Comparison of ENCODE assay signal across 8 cellular contexts in the genomic region with DNA sequence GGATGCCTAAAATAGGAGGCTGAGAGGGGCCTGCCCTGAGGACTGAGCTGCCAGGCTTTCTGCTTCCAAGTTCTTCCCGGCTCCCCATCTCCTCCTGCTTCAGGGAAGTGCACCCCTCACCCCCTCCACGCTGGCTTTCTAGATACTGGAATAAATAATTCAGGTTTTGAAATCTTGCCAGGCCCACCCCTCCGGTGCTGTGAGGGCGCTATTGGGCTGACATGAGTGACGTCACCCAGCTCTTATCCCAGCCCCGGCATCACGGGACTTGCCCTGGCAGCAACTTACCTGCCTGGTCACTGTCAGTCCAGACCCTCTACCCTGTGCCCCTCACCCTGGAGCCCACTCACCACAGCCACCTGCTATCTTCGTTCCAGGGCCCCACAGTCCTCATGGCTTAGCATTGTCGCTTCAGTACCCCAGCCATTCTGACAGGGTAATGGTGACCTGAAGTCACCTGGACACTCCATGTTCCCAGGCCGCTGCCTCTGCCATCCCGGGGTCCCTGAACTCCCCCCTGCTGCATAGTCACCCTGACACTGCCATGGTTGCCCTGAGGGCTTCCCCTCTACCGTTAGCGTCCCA. TPM values are rescaled to one million over a fixed set of nuclear protein-coding genes. Genes with fewer than 3 reads are reported as not detected.
DNase-seq lines count a peak whose midpoint lies in the region; ATAC-seq and TF ChIP-seq lines count a peak whose summit lies in the region.

No MANE protein-coding gene starts in this region.

- no peaks in the 10 kb centered on the region for H3K79me2 ChIP-seq in smooth muscle cell (ENCODE audit: low read depth)

- peaks cover 11% of the 10 kb centered on the region for H3K4me1 Mint-ChIP-seq in central memory CD8-positive, alpha-beta T cell

- H3K27ac Mint-ChIP-seq in central memory CD8-positive, alpha-beta T cell (ENCODE audit: low read depth): peak overlapping the region; percentile 76

- H2AFZ ChIP-seq in smooth muscle cell (ENCODE audit: low read depth): no peak overlapping the region

- H3K36me3 ChIP-seq in RWPE2 (ENCODE audit: low read depth) (no peaks in the 10 kb centered on the region), smooth muscle cell (ENCODE audit: low read depth) (no peaks in the 10 kb centered on the region)

- H3K4me3 Mint-ChIP-seq in central memory CD8-positive, alpha-beta T cell: peak overlapping the region; percentile 80

- H3K4me1 ChIP-seq in RWPE2 (ENCODE audit: insufficient read depth, poor library complexity, severe bottlenecking) (peaks cover 8% of the 10 kb centered on the region), smooth muscle cell (ENCODE audit: low read depth) (peaks cover 4% of the 10 kb centered on the region)

- H3K27me3 ChIP-seq in RWPE2 (ENCODE audit: insufficient read depth, poor library complexity, severe bottlenecking): no peaks in the 10 kb centered on the region
- H3K27me3 ChIP-seq in smooth muscle cell (ENCODE audit: low read depth): no peaks in the 10 kb centered on the region

- H3K4me3 ChIP-seq in RWPE2 (ENCODE audit: severe bottlenecking): peak overlapping the region; percentile 92
- H3K4me3 ChIP-seq in smooth muscle cell: peak overlapping the region; percentile 76

- H3K9ac ChIP-seq in smooth muscle cell (ENCODE audit: low read depth): peak overlapping the region; percentile 43

- 27% methylated on average over 11 of the region's 13 CpGs for WGBS in smooth muscle cell (ENCODE audit: low lambda C conversion rate)

- H3K9me3 ChIP-seq in RWPE2 (ENCODE audit: severe bottlenecking) (no peaks in the 10 kb centered on the region), smooth muscle cell (replicated peaks; ENCODE audit: low read depth) (no peaks in the 10 kb centered on the region)

- H3K36me3 Mint-ChIP-seq in central memory CD8-positive, alpha-beta T cell (ENCODE audit: insufficient read depth): peaks cover 14% of the 10 kb centered on the region

- peak overlapping the region; percentile 58 for H3K27ac ChIP-seq in RWPE2 (ENCODE audit: poor library complexity, severe bottlenecking)
- H3K27ac ChIP-seq in smooth muscle cell (ENCODE audit: low read depth): no peak overlapping the region

- H3F3A ChIP-seq in smooth muscle cell (ENCODE audit: low read depth): peaks cover 5% of the 10 kb centered on the region

- peak; percentile 38 for DNase-seq in NCI-H510A treated with DMSO at 0.1 percent for 48 hours (lab: John Stamatoyannopoulos, UW)
- no peak for DNase-seq in NCI-H510A (lab: John Stamatoyannopoulos, UW)
- DNase-seq in RWPE2 (ENCODE audit: low spot score): no peak
- no peak for DNase-seq in central memory CD8-positive, alpha-beta T cell (ENCODE audit: low spot score in 2 of 2)
- peak; percentile 68 for DNase-seq in iris pigment epithelial cell (ENCODE audit: low read depth)
- DNase-seq in smooth muscle cell (lab: John Stamatoyannopoulos, UW; ENCODE audit: unreplicated experiment): no peak
- no peak for DNase-seq in GM13977 (ENCODE audit: low spot score)

- peak overlapping the region; percentile 97 for H3K4me2 ChIP-seq in smooth muscle cell

- in situ Hi-C loops in GM13977 (cut with MboI; ENCODE audit: low pct_unique_long_range_greater_than_20kb, low sequenced_read_pairs, unreplicated experiment): loop anchor here (5.0 kb wide), 2 partner anchors 89 to 216 kb away; no protein-coding TSS in a partner anchor

- H3K27me3 Mint-ChIP-seq in central memory CD8-positive, alpha-beta T cell: peaks cover 9% of the 10 kb centered on the region

- no peak for ATAC-seq in RWPE2 (ENCODE audit: low read depth)
- no peak for ATAC-seq in central memory CD8-positive, alpha-beta T cell (replicated peaks; ENCODE audit: extremely low read depth, poor library complexity, severe bottlenecking)
- no peak for ATAC-seq in GM18868 (IDR thresholded peaks at IDR 0.05; ENCODE audit: unreplicated experiment)

- TF ChIP-seq CTCF in RWPE2 (IDR thresholded peaks at IDR 0.05; ENCODE audit: poor library complexity, severe bottlenecking): no peak
- no peak for TF ChIP-seq CTCF in smooth muscle cell (IDR thresholded peaks at IDR 0.05; ENCODE audit: borderline replicate concordance, insufficient read depth, poor library complexity, severe bottlenecking)
- TF ChIP-seq CTCF in GM13977 (IDR thresholded peaks at IDR 0.05; ENCODE audit: extremely low read depth, insufficient read depth, missing control alignments): no peak

- no peaks in the 10 kb centered on the region for H4K20me1 ChIP-seq in smooth muscle cell (ENCODE audit: low read depth)

- no peaks in the 10 kb centered on the region for H3K9me3 Mint-ChIP-seq in central memory CD8-positive, alpha-beta T cell

RNA-seq across cellular contexts. Expression of a gene that starts 0.8 kb away (rescaled TPM):
- total RNA-seq in smooth muscle cell: 2.7 and 3.9 TPM in 2 replicates
- polyA plus RNA-seq in smooth muscle cell: 3.9 and 4.0 TPM in 2 replicates

RNA-seq across cellular contexts. Expression of a gene that starts 8.5 kb away (rescaled TPM):
- 0.09 and 0.31 TPM in 2 replicates for total RNA-seq in smooth muscle cell
- polyA plus RNA-seq in smooth muscle cell: 0.45 TPM in 1 of 2 replicates, not detected in the other

RNA-seq across cellular contexts. Expression of a gene that starts 17.0 kb away (rescaled TPM):
- not detected in 2 replicates for total RNA-seq in smooth muscle cell
- 0.69 TPM in 1 of 2 replicates, not detected in the other for polyA plus RNA-seq in smooth muscle cell

RNA-seq across cellular contexts. Expression of a gene that starts 24.8 kb away (rescaled TPM):
- total RNA-seq in smooth muscle cell: 9.1 and 14.1 TPM in 2 replicates
- polyA plus RNA-seq in smooth muscle cell: 29.0 and 45.7 TPM in 2 replicates

RNA-seq across cellular contexts. Expression of a gene that starts 49.8 kb away (rescaled TPM):
- total RNA-seq in smooth muscle cell: 15.2 and 16.5 TPM in 2 replicates
- 14.2 and 48.1 TPM in 2 replicates for polyA plus RNA-seq in smooth muscle cell

Comparison
In these comparisons a context has a peak if more than half of its experiments do, and no peak if none do; other contexts are left out.
1. DNase-seq: peak in NCI-H510A treated with DMSO at 0.1 percent for 48 hours (single experiment) and iris pigment epithelial cell (single experiment); none in NCI-H510A (single experiment), RWPE2 (single experiment), central memory CD8-positive, alpha-beta T cell (0 of 2), smooth muscle cell (single experiment) and GM13977 (single experiment).